8 cellular contexts compared by ENCODE assay signal in the genomic region with DNA sequence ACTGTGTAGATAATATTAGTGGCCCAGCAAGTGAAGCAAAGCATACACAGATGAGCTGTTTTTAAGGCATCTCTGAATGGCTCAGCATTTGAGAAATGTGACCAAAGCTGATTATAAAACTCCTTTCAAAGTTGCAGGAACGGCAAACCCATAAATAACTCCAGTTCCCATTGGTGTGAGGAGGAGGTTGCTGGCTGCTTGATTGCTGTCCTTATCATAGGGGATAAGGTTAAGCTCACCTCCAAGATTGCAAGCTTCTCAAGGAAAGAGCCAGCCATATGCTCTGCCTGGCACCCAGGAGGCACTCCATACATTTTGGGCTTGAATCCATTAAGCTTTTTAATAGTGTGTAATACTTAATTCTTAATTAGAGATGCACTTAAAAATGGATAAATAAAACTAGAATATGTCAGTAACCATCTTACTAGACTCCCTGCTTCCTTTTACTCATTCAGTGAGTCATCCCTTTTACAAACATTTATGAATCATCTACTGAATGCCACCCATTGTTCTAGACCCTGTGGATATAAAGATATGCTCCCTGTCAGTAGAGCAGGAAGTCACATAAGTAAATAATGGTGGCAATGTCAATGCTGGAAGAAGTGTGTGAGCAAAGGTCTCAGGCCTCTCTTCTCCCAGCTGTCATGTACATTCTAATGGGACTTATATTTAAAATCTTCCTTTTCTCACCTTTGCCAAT.
A peak's percentile ranks its signal among the peaks of the same experiment; 100 is the strongest.
DNase-seq lines count a peak whose midpoint lies in the region; ATAC-seq, FAIRE-seq and TF ChIP-seq lines count a peak whose summit lies in the region.

No MANE protein-coding gene starts in this region.

- FAIRE-seq in keratinocyte (lab: Jason Lieb, UNC) (no peak), urothelium cell line (lab: Jason Lieb, UNC) (no peak)

- H3K36me3 ChIP-seq in keratinocyte (ENCODE audit: control insufficient read depth in 2 of 2, extremely low read depth in 1 of 2, insufficient read depth in 2 of 2, low read length in 2 of 2) = peaks cover 0 to 8% of the 10 kb centered on the region in 2 experiments

- H3K4me1 ChIP-seq in keratinocyte (ENCODE audit: control insufficient read depth, extremely low read depth, insufficient read depth, low read length) = peaks cover 44% of the 10 kb centered on the region

- peak overlapping the region in 2 of 3 experiments; percentile 10 to 50 for H3K4me3 ChIP-seq in keratinocyte (ENCODE audit: control insufficient read depth in 2 of 3, extremely low read depth in 1 of 3, insufficient read depth in 2 of 3, low read depth in 1 of 3, low read length in 3 of 3)

- H3K79me2 ChIP-seq in keratinocyte (ENCODE audit: control insufficient read depth, insufficient read depth, low read length) = peaks cover 12% of the 10 kb centered on the region

- H3K9ac ChIP-seq in keratinocyte (ENCODE audit: control insufficient read depth, extremely low read depth, insufficient read depth, low read length) = peak overlapping the region; percentile 24

- no peaks in the 10 kb centered on the region for H3K9me3 ChIP-seq in keratinocyte (ENCODE audit: control insufficient read depth, low read depth, low read length)

- peak overlapping the region; percentile 74 for H3K4me2 ChIP-seq in keratinocyte (ENCODE audit: control insufficient read depth, extremely low read depth, insufficient read depth, low read depth, low read length)

- peak; percentile 56 for DNase-seq in AG08396 (ENCODE audit: low spot score)
- peak; percentile 78 for DNase-seq in NCI-H146 treated with DMSO at 0.1 percent for 48 hours (lab: John Stamatoyannopoulos, UW; ENCODE audit: unreplicated experiment)
- peak; percentile 32 for DNase-seq in amniotic stem cell (lab: John Stamatoyannopoulos, UW)
- no peak for DNase-seq in keratinocyte (ENCODE audit: low read depth, low spot score)
- peak; percentile 76 for DNase-seq in urothelium cell line (ENCODE audit: low spot score)
- DNase-seq in stimulated activated CD4-positive, alpha-beta T cell treated with anti-CD3 and anti-CD28 coated beads, Interleukin-1b, Interleukin-23, amount 100 ng/mL, for 48 hours = no peak

- no peaks in the 10 kb centered on the region for H4K20me1 ChIP-seq in keratinocyte (ENCODE audit: control insufficient read depth, extremely low read depth, insufficient read depth, low read length)

- H3K27ac ChIP-seq in keratinocyte (ENCODE audit: control insufficient read depth, insufficient read depth, low read length) = peak overlapping the region; percentile 85

- H3K27me3 ChIP-seq in keratinocyte (ENCODE audit: control insufficient read depth, extremely low read depth, insufficient read depth, low read length) = no peaks in the 10 kb centered on the region

- TF ChIP-seq CTCF in keratinocyte (optimal IDR thresholded peaks at IDR 0.05 in 1 of 3, IDR thresholded peaks at IDR 0.05 in 1 of 3, conservative IDR thresholded peaks at IDR 0.05 in 1 of 3; ENCODE audit: extremely low read depth in 1 of 3, insufficient read depth in 2 of 3, low read length in 3 of 3) = no peak

- ATAC-seq in GM21576 (IDR thresholded peaks at IDR 0.05; ENCODE audit: unreplicated experiment) = peak; percentile 42
- no peak for ATAC-seq in GM19397 (IDR thresholded peaks at IDR 0.05; ENCODE audit: unreplicated experiment)

- H3K9me1 ChIP-seq in keratinocyte (ENCODE audit: control insufficient read depth, extremely low read depth, insufficient read depth, low read length) = no peaks in the 10 kb centered on the region

- no peak overlapping the region for H2AFZ ChIP-seq in keratinocyte (ENCODE audit: control insufficient read depth, low read length)

- dilution Hi-C loops in keratinocyte (cut with MboI; ENCODE audit: extremely low pct_ligation_motif_present, low sequenced_read_pairs) = no loop called here

Comparison
In these comparisons a context has a peak if more than half of its experiments do, and no peak if none do; other contexts are left out.
1. DNase-seq: peak in AG08396 (single experiment), NCI-H146 treated with DMSO at 0.1 percent for 48 hours (single experiment), amniotic stem cell (single experiment) and urothelium cell line (single experiment); none in keratinocyte (single experiment) and stimulated activated CD4-positive, alpha-beta T cell treated with anti-CD3 and anti-CD28 coated beads, Interleukin-1b, Interleukin-23, amount 100 ng/mL, for 48 hours (single experiment).